1 cellular context compared by ENCODE assay signal in genomic region chr3:40453933-40454332, GRCh38.
TF ChIP-seq lines count a peak whose summit lies in the region.

No MANE protein-coding gene starts in this region.

TF ChIP-seq in HEK293T, 16 proteins besides CTCF, POLR2A, EP300 and RAD21:
- TF ChIP-seq FOXM1 (IDR thresholded peaks at IDR 0.05; ENCODE audit: borderline replicate concordance) (no peak), ARNT (IDR thresholded peaks at IDR 0.05) (no peak), NFRKB (IDR thresholded peaks at IDR 0.05) (no peak), HDGF (IDR thresholded peaks at IDR 0.05; ENCODE audit: borderline replicate concordance) (no peak), PKNOX1 (IDR thresholded peaks at IDR 0.05) (no peak), TARDBP (IDR thresholded peaks at IDR 0.05) (no peak), L3MBTL2 (conservative IDR thresholded peaks at IDR 0.05) (no peak), BHLHE40 (IDR thresholded peaks at IDR 0.05; ENCODE audit: borderline replicate concordance) (no peak), SP1 (IDR thresholded peaks at IDR 0.05) (no peak), FOXK2 (IDR thresholded peaks at IDR 0.05) (no peak), CTBP1 (IDR thresholded peaks at IDR 0.05; ENCODE audit: borderline replicate concordance) (no peak), SUZ12 (IDR thresholded peaks at IDR 0.05) (no peak), ELF4 (IDR thresholded peaks at IDR 0.05) (no peak), LEF1 (IDR thresholded peaks at IDR 0.05; ENCODE audit: borderline replicate concordance) (no peak), FOXA1 (IDR thresholded peaks at IDR 0.05) (no peak)
